ENCODE assay signal across 9 cellular contexts in the genomic region with DNA sequence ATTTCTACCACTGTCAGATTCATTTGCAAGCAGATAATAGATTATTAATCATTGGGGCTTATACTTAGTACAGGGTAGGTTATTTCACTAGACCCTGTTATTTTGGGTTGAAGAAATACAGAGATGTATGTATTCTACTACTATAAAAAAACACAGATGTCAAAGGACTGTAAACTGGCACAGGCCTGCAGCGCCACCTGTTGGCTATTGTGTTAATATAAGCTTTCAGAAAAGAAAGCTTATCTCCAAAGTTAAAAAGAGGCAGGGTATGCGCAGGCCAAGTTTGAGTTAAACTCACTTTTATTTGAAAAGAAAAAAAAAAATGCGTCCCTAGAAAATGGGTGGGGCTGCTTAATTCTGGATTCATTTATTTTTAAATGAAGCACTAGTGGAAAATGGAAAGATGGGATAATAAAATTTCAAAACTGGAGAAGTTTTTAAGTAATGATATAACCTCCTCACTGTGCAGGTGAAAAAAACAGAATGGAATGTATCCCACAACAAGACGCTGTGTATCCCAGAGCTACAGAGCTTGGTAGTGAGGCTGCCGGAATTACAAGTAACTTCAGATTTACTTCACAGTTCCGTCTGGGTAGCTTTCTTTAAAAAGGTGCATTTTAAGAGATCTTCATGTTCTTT.
DNase-seq lines count a peak whose midpoint lies in the region; ATAC-seq, FAIRE-seq and TF ChIP-seq lines count a peak whose summit lies in the region.
"Had no signal": no experiment of that assay in that cellular context is flagged by ENCODE, and none has a peak within 500 bp of the region (broad histone marks: within the 10 kb centered on the region; RNA-seq: fewer than 3 reads in every experiment).

No MANE protein-coding gene starts in this region.

- H3K4me3 ChIP-seq in SU-DHL-6 (ENCODE audit: insufficient read depth, low read length, poor library complexity, severe bottlenecking): no peak overlapping the region

- no peaks in the 10 kb centered on the region for H3K36me3 ChIP-seq in SU-DHL-6 (ENCODE audit: low read length)

- no peak overlapping the region for H3K27ac Mint-ChIP-seq in activated naive CD8-positive, alpha-beta T cell treated with anti-CD3 and anti-CD28 coated beads, Interleukin-2, amount 50 U/mL, for 24 hours
- H3K27ac Mint-ChIP-seq: stimulated activated naive CD8-positive, alpha-beta T cell treated with anti-CD3 and anti-CD28 coated beads, Interleukin-15, Interleukin-2, amounts not matched to agents 100 ng/mL and 50 ng/mL, for 24 hours had no signal

- H3K27me3 ChIP-seq in SU-DHL-6 (ENCODE audit: low read length): no peaks in the 10 kb centered on the region

- peak; percentile 95 for TF ChIP-seq CTCF in 22Rv1 (IDR thresholded peaks at IDR 0.05)
- TF ChIP-seq CTCF in SU-DHL-6 (IDR thresholded peaks at IDR 0.05; ENCODE audit: insufficient read depth, low read length, poor library complexity, severe bottlenecking): peak; percentile 80

- H3K9me3 Mint-ChIP-seq in activated naive CD8-positive, alpha-beta T cell treated with anti-CD3 and anti-CD28 coated beads, Interleukin-2, amount 50 U/mL, for 24 hours: no peaks in the 10 kb centered on the region
- H3K9me3 Mint-ChIP-seq: stimulated activated naive CD8-positive, alpha-beta T cell treated with anti-CD3 and anti-CD28 coated beads, Interleukin-15, Interleukin-2, amounts not matched to agents 100 ng/mL and 50 ng/mL, for 24 hours had no signal

- H2AFZ ChIP-seq in SU-DHL-6 (ENCODE audit: low read depth, low read length, severe bottlenecking): no peak overlapping the region

- no peak overlapping the region for H3K9ac ChIP-seq in SU-DHL-6 (ENCODE audit: low read length)

- no peaks in the 10 kb centered on the region for H3K27me3 Mint-ChIP-seq in activated naive CD8-positive, alpha-beta T cell treated with anti-CD3 and anti-CD28 coated beads, Interleukin-2, amount 50 U/mL, for 24 hours
- H3K27me3 Mint-ChIP-seq: stimulated activated naive CD8-positive, alpha-beta T cell treated with anti-CD3 and anti-CD28 coated beads, Interleukin-15, Interleukin-2, amounts not matched to agents 100 ng/mL and 50 ng/mL, for 24 hours had no signal

- FAIRE-seq in GM18507 (lab: Jason Lieb, UNC): peak; percentile 73

- H3K4me3 Mint-ChIP-seq in activated naive CD8-positive, alpha-beta T cell treated with anti-CD3 and anti-CD28 coated beads, Interleukin-2, amount 50 U/mL, for 24 hours: no peak overlapping the region
- H3K4me3 Mint-ChIP-seq: stimulated activated naive CD8-positive, alpha-beta T cell treated with anti-CD3 and anti-CD28 coated beads, Interleukin-15, Interleukin-2, amounts not matched to agents 100 ng/mL and 50 ng/mL, for 24 hours had no signal

- no peaks in the 10 kb centered on the region for H3K9me3 ChIP-seq in SU-DHL-6 (ENCODE audit: insufficient read depth, low read length)

- H3K4me1 Mint-ChIP-seq in activated naive CD8-positive, alpha-beta T cell treated with anti-CD3 and anti-CD28 coated beads, Interleukin-2, amount 50 U/mL, for 24 hours: no peaks in the 10 kb centered on the region

- no peaks in the 10 kb centered on the region for H4K20me1 ChIP-seq in SU-DHL-6 (ENCODE audit: low read depth, low read length)

- peak; percentile 1 for DNase-seq in GM18507 (ENCODE audit: extremely low spot score, insufficient read length, low read depth)
- peak; percentile 56 for DNase-seq in KG1 (lab: John Stamatoyannopoulos, UW)
- DNase-seq in activated naive CD8-positive, alpha-beta T cell treated with anti-CD3 and anti-CD28 coated beads, Interleukin-2, amount 50 U/mL, for 24 hours: peak; percentile 78
- peak; percentile 77 for DNase-seq in left cardiac atrium
- peak; percentile 43 for DNase-seq in renal cortical epithelial cell (ENCODE audit: low read depth)
- no peak for DNase-seq in foreskin melanocyte

- H3K79me2 ChIP-seq in SU-DHL-6 (ENCODE audit: insufficient read depth, low read length): no peaks in the 10 kb centered on the region

- no peaks in the 10 kb centered on the region for H3K9me2 ChIP-seq in SU-DHL-6 (replicated peaks; ENCODE audit: insufficient read depth, low read length)

- intact Hi-C loops in left cardiac atrium (cut with DNase I): loop anchor here in 1 of 2 donors (1.0 to 5.0 kb wide), 3 partner anchors 86 to 493 kb away; no protein-coding TSS in a partner anchor

- no peaks in the 10 kb centered on the region for H3F3A ChIP-seq in SU-DHL-6 (ENCODE audit: insufficient read depth)

- no peak overlapping the region for H3K4me2 ChIP-seq in SU-DHL-6 (ENCODE audit: low read depth, low read length, poor library complexity, severe bottlenecking)

- peak; percentile 49 for ATAC-seq in activated naive CD8-positive, alpha-beta T cell treated with anti-CD3 and anti-CD28 coated beads, Interleukin-2, amount 50 U/mL, for 24 hours
- peak; percentile 55 to 77 for ATAC-seq in left cardiac atrium

- H3K27ac ChIP-seq in 22Rv1: no peak overlapping the region
- no peak overlapping the region for H3K27ac ChIP-seq in SU-DHL-6 (ENCODE audit: low read depth, low read length)

- no peaks in the 10 kb centered on the region for H3K36me3 Mint-ChIP-seq in activated naive CD8-positive, alpha-beta T cell treated with anti-CD3 and anti-CD28 coated beads, Interleukin-2, amount 50 U/mL, for 24 hours (ENCODE audit: low read depth)
